ENCODE assay signal across 1 cellular context in the genomic region with DNA sequence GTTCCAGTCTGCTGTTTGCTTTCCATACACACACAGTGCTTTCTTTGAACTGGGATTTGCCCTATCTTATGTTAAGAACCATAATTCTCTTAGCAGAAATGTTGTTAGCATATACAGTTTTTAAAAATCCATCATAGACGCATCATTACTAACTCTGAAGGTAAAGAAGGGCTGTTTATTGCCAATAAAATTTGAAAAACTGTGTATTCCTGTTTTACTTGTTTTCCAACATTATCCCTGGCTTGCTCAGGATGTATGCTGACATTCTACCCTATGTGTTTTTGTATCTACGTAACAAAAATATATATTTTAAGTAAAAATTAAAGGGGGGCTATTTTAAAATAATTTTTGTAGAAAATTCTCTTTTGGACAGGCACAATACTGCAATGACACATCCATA.
TF ChIP-seq lines count a peak whose summit lies in the region.

No MANE protein-coding gene starts in this region.

TF ChIP-seq in SK-N-SH, 30 proteins besides CTCF, POLR2A, EP300 and RAD21 (continued from another document):
- TF ChIP-seq, protein P1, sequence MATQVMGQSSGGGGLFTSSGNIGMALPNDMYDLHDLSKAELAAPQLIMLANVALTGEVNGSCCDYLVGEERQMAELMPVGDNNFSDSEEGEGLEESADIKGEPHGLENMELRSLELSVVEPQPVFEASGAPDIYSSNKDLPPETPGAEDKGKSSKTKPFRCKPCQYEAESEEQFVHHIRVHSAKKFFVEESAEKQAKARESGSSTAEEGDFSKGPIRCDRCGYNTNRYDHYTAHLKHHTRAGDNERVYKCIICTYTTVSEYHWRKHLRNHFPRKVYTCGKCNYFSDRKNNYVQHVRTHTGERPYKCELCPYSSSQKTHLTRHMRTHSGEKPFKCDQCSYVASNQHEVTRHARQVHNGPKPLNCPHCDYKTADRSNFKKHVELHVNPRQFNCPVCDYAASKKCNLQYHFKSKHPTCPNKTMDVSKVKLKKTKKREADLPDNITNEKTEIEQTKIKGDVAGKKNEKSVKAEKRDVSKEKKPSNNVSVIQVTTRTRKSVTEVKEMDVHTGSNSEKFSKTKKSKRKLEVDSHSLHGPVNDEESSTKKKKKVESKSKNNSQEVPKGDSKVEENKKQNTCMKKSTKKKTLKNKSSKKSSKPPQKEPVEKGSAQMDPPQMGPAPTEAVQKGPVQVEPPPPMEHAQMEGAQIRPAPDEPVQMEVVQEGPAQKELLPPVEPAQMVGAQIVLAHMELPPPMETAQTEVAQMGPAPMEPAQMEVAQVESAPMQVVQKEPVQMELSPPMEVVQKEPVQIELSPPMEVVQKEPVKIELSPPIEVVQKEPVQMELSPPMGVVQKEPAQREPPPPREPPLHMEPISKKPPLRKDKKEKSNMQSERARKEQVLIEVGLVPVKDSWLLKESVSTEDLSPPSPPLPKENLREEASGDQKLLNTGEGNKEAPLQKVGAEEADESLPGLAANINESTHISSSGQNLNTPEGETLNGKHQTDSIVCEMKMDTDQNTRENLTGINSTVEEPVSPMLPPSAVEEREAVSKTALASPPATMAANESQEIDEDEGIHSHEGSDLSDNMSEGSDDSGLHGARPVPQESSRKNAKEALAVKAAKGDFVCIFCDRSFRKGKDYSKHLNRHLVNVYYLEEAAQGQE (IDR thresholded peaks at IDR 0.05; ENCODE audit: low read depth, low read length) = no peak
- no peak for TF ChIP-seq MEF2A (IDR thresholded peaks at IDR 0.05; ENCODE audit: borderline replicate concordance, low read depth)
